8 cellular contexts compared by ENCODE assay signal in genomic region chr3:50616003-50616769, GRCh38. TPM values are rescaled to one million over a fixed set of nuclear protein-coding genes. Genes with fewer than 3 reads are reported as not detected.
A peak's percentile ranks its signal among the peaks of the same experiment; 100 is the strongest.
DNase-seq lines count a peak whose midpoint lies in the region; ATAC-seq, FAIRE-seq and TF ChIP-seq lines count a peak whose summit lies in the region.

No MANE protein-coding gene starts in this region.

- no peaks in the 10 kb centered on the region for H3K36me3 ChIP-seq in left lung

- intact Hi-C loops in left lung (cut with DNase I) = no loop called here

- no peaks in the 10 kb centered on the region for H3K27me3 ChIP-seq in left lung

- CTCF ChIA-PET in A549 (lab: Yijun Ruan, JAX) = interaction anchor here (0.5 to 18.5 kb wide), 61 partner anchors 8 to 1358 kb away, joined by 3 to 375 read pairs (median 4); partner anchors contain the start of genes ABHD14B, C3orf18, CYB561D2 and DOCK3

- H3K4me3 ChIP-seq in A549 (peak overlapping the region; percentile 90), left lung (peak overlapping the region; percentile 80 to 90)

- H3K4me1 ChIP-seq in A549 = peaks cover 8% of the 10 kb centered on the region; the same call in 2 of the 3 replicates
- H3K4me1 ChIP-seq in left lung = peaks cover 30 to 64% of the 10 kb centered on the region in 2 donors

- peak overlapping the region in 1 of 2 experiments; percentile 91; a peak in 3 of 6 replicates for H3K27ac ChIP-seq in A549
- H3K27ac ChIP-seq in left lung = peak overlapping the region; percentile 73 to 97

- H3K9me3 ChIP-seq in A549 (no peaks in the 10 kb centered on the region), left lung (no peaks in the 10 kb centered on the region)

- POLR2A ChIA-PET in A549 (lab: Yijun Ruan, JAX) = interaction anchor here (0.5 to 2.3 kb wide), 4 partner anchors 15 to 883 kb away, joined by 3 to 12 read pairs (median 3); partner anchors contain the start of gene HEMK1

- ATAC-seq in A549 (peak; percentile 62 to 70), GM18520 (IDR thresholded peaks at IDR 0.05; ENCODE audit: unreplicated experiment) (peak; percentile 38), HG03442 (IDR thresholded peaks at IDR 0.05; ENCODE audit: unreplicated experiment) (peak; percentile 33), left lung (peak; percentile 64)

- TF ChIP-seq EP300 in A549 (IDR thresholded peaks at IDR 0.05) = no peak

- peak overlapping the region; percentile 86 for H3K4me2 ChIP-seq in A549

- TF ChIP-seq RAD21 in A549 (conservative IDR thresholded peaks at IDR 0.05 in 1 of 2, IDR thresholded peaks at IDR 0.05 in 1 of 2) = peak; percentile 96

- DNase-seq in A549 (ENCODE audit: low read depth in 1 of 2, low spot score in 1 of 2) = peak; percentile 83 to 92
- DNase-seq in NCI-H748 treated with DMSO at 0.1 percent for 48 hours (lab: John Stamatoyannopoulos, UW) = peak; percentile 69
- peak; percentile 65 to 83 for DNase-seq in activated CD4-positive, alpha-beta T cell treated with anti-CD3 and anti-CD28 coated beads, Interleukin-2, amount 50 U/mL, for 24 hours (ENCODE audit: low read depth in 1 of 2, low spot score in 1 of 2)
- peak; percentile 90 for DNase-seq in dermis blood vessel endothelial cell
- peak; percentile 81 to 91 for DNase-seq in left lung
- DNase-seq in stimulated activated CD4-positive, alpha-beta T cell treated with anti-CD3 and anti-CD28 coated beads, Interleukin-1b, Interleukin-23, amount 100 ng/mL, for 48 hours = peak; percentile 88

- TF ChIP-seq CTCF in A549 (IDR thresholded peaks at IDR 0.05) (peak; percentile 90), left lung (IDR thresholded peaks at IDR 0.05) (peak; percentile 95 to 96)

- WGBS in A549 (ENCODE audit: missing lambda C conversion rate) = 3% methylated on average over 15 of the region's 24 CpGs

- no peak for TF ChIP-seq POLR2A in A549 (IDR thresholded peaks at IDR 0.05; ENCODE audit: low read length)

- FAIRE-seq in A549 (lab: Jason Lieb, UNC) = no peak

TF ChIP-seq in A549, 52 proteins besides CTCF, POLR2A, EP300 and RAD21:
- TF ChIP-seq KDM5A (IDR thresholded peaks at IDR 0.05) = no peak
- peak; percentile 68 for TF ChIP-seq SMC3 (IDR thresholded peaks at IDR 0.05)

RNA-seq across cellular contexts. Expression of gene MAPKAPK3, which starts 0.8 kb away (rescaled TPM):
- 16.5 and 22.8 TPM in 2 replicates for polyA plus RNA-seq in A549 (2011; rRNA removed)
- polyA plus RNA-seq in A549 (2012; cell fraction: cytosol; rRNA removed) = 19.6 and 23.7 TPM in 2 replicates
- 18.4 TPM in 2 replicates for polyA plus RNA-seq in A549 (2012; cell fraction: nucleus; rRNA removed)
- polyA plus RNA-seq in A549 (2017; fragmentation: RNase III; extraction: RNeasy Plus Mini Kit Qiagen cat#74134 plus additional on column Dnase treatment) = 14.1 to 16.0 TPM (median 14.6 TPM) in 3 replicates
- polyA minus RNA-seq in A549 (2011; rRNA and poly(A)+ RNA removed) = 20.9 and 28.0 TPM in 2 replicates
- 9.2 and 11.9 TPM in 2 replicates for total RNA-seq in dermis blood vessel endothelial cell
- 100 to 1,000 TPM in 1 of 2 donors, 10 to 100 TPM in 1; 98.6 to 118 TPM for total RNA-seq in left lung

RNA-seq across cellular contexts. Expression of gene CISH, which starts 4.6 kb away (rescaled TPM):
- 0.43 and 0.95 TPM in 2 replicates for polyA plus RNA-seq in A549 (2011; rRNA removed)
- 0.95 and 1.2 TPM in 2 replicates for polyA plus RNA-seq in A549 (2012; cell fraction: cytosol; rRNA removed)
- 1.1 and 1.7 TPM in 2 replicates for polyA plus RNA-seq in A549 (2012; cell fraction: nucleus; rRNA removed)
- 0.42 to 0.68 TPM (median 0.67 TPM) in 3 replicates for polyA plus RNA-seq in A549 (2017; fragmentation: RNase III; extraction: RNeasy Plus Mini Kit Qiagen cat#74134 plus additional on column Dnase treatment)
- polyA minus RNA-seq in A549 (2011; rRNA and poly(A)+ RNA removed) = 1.7 and 2.0 TPM in 2 replicates
- total RNA-seq in dermis blood vessel endothelial cell = 0.37 and 0.51 TPM in 2 replicates
- total RNA-seq in left lung = 10 to 100 TPM; 42.5 to 55.2 TPM

RNA-seq across cellular contexts. Expression of gene HEMK1, which starts 46.9 kb away (rescaled TPM):
- polyA plus RNA-seq in A549 (2011; rRNA removed) (4.7 and 5.1 TPM in 2 replicates), A549 (2017; fragmentation: RNase III; extraction: RNeasy Plus Mini Kit Qiagen cat#74134 plus additional on column Dnase treatment) (4.3 to 5.4 TPM (median 4.3 TPM) in 3 replicates)
- polyA plus RNA-seq in A549 (2012; cell fraction: cytosol; rRNA removed) = 5.4 and 7.1 TPM in 2 replicates
- 13.6 and 15.4 TPM in 2 replicates for polyA plus RNA-seq in A549 (2012; cell fraction: nucleus; rRNA removed)
- 7.1 and 9.3 TPM in 2 replicates for polyA minus RNA-seq in A549 (2011; rRNA and poly(A)+ RNA removed)
- total RNA-seq in dermis blood vessel endothelial cell (8.1 and 13.3 TPM in 2 replicates), left lung (10 to 100 TPM; 24.0 to 27.6 TPM)

RNA-seq across cellular contexts. Expression of gene C3orf18, which starts 48.6 kb away (rescaled TPM):
- polyA plus RNA-seq in A549 (2011; rRNA removed) = 3.4 and 5.0 TPM in 2 replicates
- polyA plus RNA-seq in A549 (2012; cell fraction: cytosol; rRNA removed) = 4.0 and 5.0 TPM in 2 replicates
- polyA plus RNA-seq in A549 (2012; cell fraction: nucleus; rRNA removed) = 7.0 and 11.2 TPM in 2 replicates
- 3.9 to 5.9 TPM (median 5.4 TPM) in 3 replicates for polyA plus RNA-seq in A549 (2017; fragmentation: RNase III; extraction: RNeasy Plus Mini Kit Qiagen cat#74134 plus additional on column Dnase treatment)
- polyA minus RNA-seq in A549 (2011; rRNA and poly(A)+ RNA removed) = 4.3 and 5.4 TPM in 2 replicates
- total RNA-seq in dermis blood vessel endothelial cell = 2.7 and 3.6 TPM in 2 replicates
- total RNA-seq in left lung = 1 to 10 TPM; 6.2 to 6.6 TPM

RNA-seq across cellular contexts. Expression of gene DOCK3, which starts 58.5 kb away (rescaled TPM):
- 0.40 and 0.60 TPM in 2 replicates for polyA plus RNA-seq in A549 (2011; rRNA removed)
- polyA plus RNA-seq in A549 (2012; cell fraction: cytosol; rRNA removed) = 0.11 and 0.12 TPM in 2 replicates
- polyA plus RNA-seq in A549 (2012; cell fraction: nucleus; rRNA removed) = 0.31 and 0.43 TPM in 2 replicates
- polyA plus RNA-seq in A549 (2017; fragmentation: RNase III; extraction: RNeasy Plus Mini Kit Qiagen cat#74134 plus additional on column Dnase treatment) = 0.46 to 0.54 TPM (median 0.50 TPM) in 3 replicates
- 0.49 and 0.54 TPM in 2 replicates for polyA minus RNA-seq in A549 (2011; rRNA and poly(A)+ RNA removed)
- under 0.01 TPM in 1 of 2 replicates, not detected in the other for total RNA-seq in dermis blood vessel endothelial cell
- total RNA-seq in left lung = 1 to 10 TPM in 1 of 2 donors, under 1 TPM in 1; 0.34 to 1.4 TPM

Comparison
In these comparisons a context has a peak if more than half of its experiments do, and no peak if none do; other contexts are left out.
1. RNA of gene CISH, which starts 4.6 kb away (total RNA-seq): 42.5 to 55.2 TPM in left lung; 0.37 to 0.51 TPM in dermis blood vessel endothelial cell; every median in the first group is over 10 times any median in the second.
2. Peak in every context shown above with its lines, with median percentiles within 50 percentile points of each other: ATAC-seq and DNase-seq.